Comparison of ENCODE assay signal across 3 cellular contexts in the genomic region with DNA sequence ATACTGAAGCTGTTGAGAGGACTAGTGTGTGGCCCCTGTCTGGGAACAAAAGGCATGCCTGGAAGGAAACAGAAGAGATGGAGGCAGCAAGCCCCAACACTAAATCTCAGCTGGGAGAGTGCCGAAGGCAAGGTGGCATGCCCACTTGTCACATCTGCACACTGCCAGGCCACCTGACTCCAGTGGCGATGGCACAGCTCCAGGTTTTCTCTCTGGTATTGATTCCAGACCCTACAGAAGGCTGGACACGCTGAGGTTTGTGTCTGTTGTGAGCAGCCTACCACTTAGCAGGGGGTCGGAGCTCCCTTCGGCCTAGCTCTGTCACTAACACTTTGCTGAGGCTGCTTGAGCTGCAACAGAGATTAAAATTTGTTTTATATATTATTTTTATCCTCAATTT.
TF ChIP-seq lines count a peak whose summit lies in the region.

No MANE protein-coding gene starts in this region.

TF ChIP-seq in IMR-90, 13 proteins besides CTCF, POLR2A, EP300 and RAD21:
- TF ChIP-seq NFE2L2 (IDR thresholded peaks at IDR 0.05; ENCODE audit: low read depth, low read length) (no peak), RFX5 (IDR thresholded peaks at IDR 0.05; ENCODE audit: low read depth, low read length) (no peak), MAFK (IDR thresholded peaks at IDR 0.05; ENCODE audit: low read depth, low read length) (no peak), BHLHE40 (IDR thresholded peaks at IDR 0.05; ENCODE audit: low read depth, low read length) (no peak), FOS (IDR thresholded peaks at IDR 0.05; ENCODE audit: low read depth, low read length) (no peak), MAZ (IDR thresholded peaks at IDR 0.05; ENCODE audit: borderline replicate concordance, low read depth, low read length) (no peak), ELK1 (IDR thresholded peaks at IDR 0.05; ENCODE audit: borderline replicate concordance, low read depth, low read length) (no peak), SMC3 (IDR thresholded peaks at IDR 0.05; ENCODE audit: low read depth, low read length) (no peak), CEBPB (IDR thresholded peaks at IDR 0.05; ENCODE audit: low read depth, low read length) (no peak), CHD1 (IDR thresholded peaks at IDR 0.05; ENCODE audit: low read depth, low read length) (no peak), RCOR1 (IDR thresholded peaks at IDR 0.05; ENCODE audit: insufficient replicate concordance, low read length) (no peak), MXI1 (IDR thresholded peaks at IDR 0.05; ENCODE audit: borderline replicate concordance, low read depth, low read length) (no peak)
- TF ChIP-seq, protein P1, sequence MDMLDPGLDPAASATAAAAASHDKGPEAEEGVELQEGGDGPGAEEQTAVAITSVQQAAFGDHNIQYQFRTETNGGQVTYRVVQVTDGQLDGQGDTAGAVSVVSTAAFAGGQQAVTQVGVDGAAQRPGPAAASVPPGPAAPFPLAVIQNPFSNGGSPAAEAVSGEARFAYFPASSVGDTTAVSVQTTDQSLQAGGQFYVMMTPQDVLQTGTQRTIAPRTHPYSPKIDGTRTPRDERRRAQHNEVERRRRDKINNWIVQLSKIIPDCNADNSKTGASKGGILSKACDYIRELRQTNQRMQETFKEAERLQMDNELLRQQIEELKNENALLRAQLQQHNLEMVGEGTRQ (IDR thresholded peaks at IDR 0.05; ENCODE audit: low read depth, low read length) = no peak
TF ChIP-seq in IMR-90: peak in this region for 0.

TF ChIP-seq in SK-N-SH treated with all-trans-retinoic acid at 6 μM for 48 hours, 23 proteins besides CTCF, POLR2A, EP300 and RAD21:
- TF ChIP-seq ZNF565 (CRISPR knock-in tag; conservative IDR thresholded peaks at IDR 0.05; ENCODE audit: low read depth) = no peak
- TF ChIP-seq ZNF8 (CRISPR knock-in tag; IDR thresholded peaks at IDR 0.05) = no peak
- TF ChIP-seq ZNF70 (CRISPR knock-in tag; IDR thresholded peaks at IDR 0.05) = no peak
- TF ChIP-seq ESRRG (CRISPR knock-in tag; IDR thresholded peaks at IDR 0.05) = no peak
- TF ChIP-seq, protein P2, sequence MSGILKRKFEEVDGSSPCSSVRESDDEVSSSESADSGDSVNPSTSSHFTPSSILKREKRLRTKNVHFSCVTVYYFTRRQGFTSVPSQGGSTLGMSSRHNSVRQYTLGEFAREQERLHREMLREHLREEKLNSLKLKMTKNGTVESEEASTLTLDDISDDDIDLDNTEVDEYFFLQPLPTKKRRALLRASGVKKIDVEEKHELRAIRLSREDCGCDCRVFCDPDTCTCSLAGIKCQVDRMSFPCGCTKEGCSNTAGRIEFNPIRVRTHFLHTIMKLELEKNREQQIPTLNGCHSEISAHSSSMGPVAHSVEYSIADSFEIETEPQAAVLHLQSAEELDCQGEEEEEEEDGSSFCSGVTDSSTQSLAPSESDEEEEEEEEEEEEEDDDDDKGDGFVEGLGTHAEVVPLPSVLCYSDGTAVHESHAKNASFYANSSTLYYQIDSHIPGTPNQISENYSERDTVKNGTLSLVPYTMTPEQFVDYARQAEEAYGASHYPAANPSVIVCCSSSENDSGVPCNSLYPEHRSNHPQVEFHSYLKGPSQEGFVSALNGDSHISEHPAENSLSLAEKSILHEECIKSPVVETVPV (CRISPR knock-in tag; IDR thresholded peaks at IDR 0.05) = no peak
- no peak for TF ChIP-seq SNAI2 (CRISPR knock-in tag; IDR thresholded peaks at IDR 0.05)
- TF ChIP-seq GLIS3 (CRISPR knock-in tag; IDR thresholded peaks at IDR 0.05) = no peak
- TF ChIP-seq TSHZ2 (CRISPR knock-in tag; IDR thresholded peaks at IDR 0.05) = peak; percentile 71; the same call in 1 of the 2 replicates
- no peak for TF ChIP-seq TOX (CRISPR knock-in tag; IDR thresholded peaks at IDR 0.05; ENCODE audit: borderline replicate concordance)
- peak; percentile 74; the same call in 1 of the 2 replicates for TF ChIP-seq TCF4 (CRISPR knock-in tag; IDR thresholded peaks at IDR 0.05; ENCODE audit: borderline replicate concordance)

TF ChIP-seq in HepG2, 621 proteins besides CTCF, POLR2A, EP300 and RAD21:
- TF ChIP-seq ZNF879 (CRISPR knock-in tag; IDR thresholded peaks at IDR 0.05) (no peak), AGO2 (optimal IDR thresholded peaks at IDR 0.05; ENCODE audit: low read depth, low read length) (no peak), GRHL1 (CRISPR knock-in tag; conservative IDR thresholded peaks at IDR 0.05) (no peak), ZIK1 (CRISPR knock-in tag; IDR thresholded peaks at IDR 0.05; ENCODE audit: borderline replicate concordance, low read depth) (no peak), ZFX (CRISPR knock-in tag; IDR thresholded peaks at IDR 0.05; ENCODE audit: low read depth) (no peak), ZNF7 (CRISPR knock-in tag; IDR thresholded peaks at IDR 0.05) (no peak), GTF3A (CRISPR knock-in tag; conservative IDR thresholded peaks at IDR 0.05) (no peak), ZNF569 (CRISPR knock-in tag; IDR thresholded peaks at IDR 0.05; ENCODE audit: borderline replicate concordance) (no peak)
- TF ChIP-seq, protein P3, sequence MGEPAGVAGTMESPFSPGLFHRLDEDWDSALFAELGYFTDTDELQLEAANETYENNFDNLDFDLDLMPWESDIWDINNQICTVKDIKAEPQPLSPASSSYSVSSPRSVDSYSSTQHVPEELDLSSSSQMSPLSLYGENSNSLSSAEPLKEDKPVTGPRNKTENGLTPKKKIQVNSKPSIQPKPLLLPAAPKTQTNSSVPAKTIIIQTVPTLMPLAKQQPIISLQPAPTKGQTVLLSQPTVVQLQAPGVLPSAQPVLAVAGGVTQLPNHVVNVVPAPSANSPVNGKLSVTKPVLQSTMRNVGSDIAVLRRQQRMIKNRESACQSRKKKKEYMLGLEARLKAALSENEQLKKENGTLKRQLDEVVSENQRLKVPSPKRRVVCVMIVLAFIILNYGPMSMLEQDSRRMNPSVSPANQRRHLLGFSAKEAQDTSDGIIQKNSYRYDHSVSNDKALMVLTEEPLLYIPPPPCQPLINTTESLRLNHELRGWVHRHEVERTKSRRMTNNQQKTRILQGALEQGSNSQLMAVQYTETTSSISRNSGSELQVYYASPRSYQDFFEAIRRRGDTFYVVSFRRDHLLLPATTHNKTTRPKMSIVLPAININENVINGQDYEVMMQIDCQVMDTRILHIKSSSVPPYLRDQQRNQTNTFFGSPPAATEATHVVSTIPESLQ (CRISPR knock-in tag; conservative IDR thresholded peaks at IDR 0.05) = no peak
- TF ChIP-seq, protein P4, sequence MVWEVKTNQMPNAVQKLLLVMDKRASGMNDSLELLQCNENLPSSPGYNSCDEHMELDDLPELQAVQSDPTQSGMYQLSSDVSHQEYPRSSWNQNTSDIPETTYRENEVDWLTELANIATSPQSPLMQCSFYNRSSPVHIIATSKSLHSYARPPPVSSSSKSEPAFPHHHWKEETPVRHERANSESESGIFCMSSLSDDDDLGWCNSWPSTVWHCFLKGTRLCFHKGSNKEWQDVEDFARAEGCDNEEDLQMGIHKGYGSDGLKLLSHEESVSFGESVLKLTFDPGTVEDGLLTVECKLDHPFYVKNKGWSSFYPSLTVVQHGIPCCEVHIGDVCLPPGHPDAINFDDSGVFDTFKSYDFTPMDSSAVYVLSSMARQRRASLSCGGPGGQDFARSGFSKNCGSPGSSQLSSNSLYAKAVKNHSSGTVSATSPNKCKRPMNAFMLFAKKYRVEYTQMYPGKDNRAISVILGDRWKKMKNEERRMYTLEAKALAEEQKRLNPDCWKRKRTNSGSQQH (CRISPR knock-in tag; IDR thresholded peaks at IDR 0.05; ENCODE audit: low read depth) = no peak
TF ChIP-seq in HepG2: peak in this region for 0.
